ENCODE assay signal across 18 cellular contexts in the genomic region with DNA sequence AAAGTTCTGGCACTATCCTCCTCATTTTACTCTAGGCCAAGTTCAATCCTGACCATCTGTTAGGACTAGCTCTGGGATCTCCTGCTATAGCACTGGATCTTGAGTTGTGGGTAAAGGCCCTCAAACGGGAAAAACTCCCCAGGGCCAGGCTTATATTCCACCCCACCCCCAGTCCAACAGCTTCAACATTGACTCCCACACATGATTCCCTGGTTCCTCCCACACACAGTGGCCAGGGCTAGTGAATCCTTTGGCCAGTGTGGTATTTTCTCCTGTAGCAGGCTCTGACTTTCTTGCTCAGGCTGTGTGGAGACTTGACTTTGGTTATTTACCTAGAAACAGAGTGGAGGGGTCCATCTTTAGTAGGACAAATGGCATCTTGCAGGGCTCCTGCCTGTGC.
"Had no signal": no experiment of that assay in that cellular context is flagged by ENCODE, and none has a peak within 500 bp of the region (broad histone marks: within the 10 kb centered on the region; RNA-seq: fewer than 3 reads in every experiment).

No MANE protein-coding gene starts in this region.

- H3K27me3 Mint-ChIP-seq: stimulated activated naive CD8-positive, alpha-beta T cell treated with anti-CD3 and anti-CD28 coated beads, Interleukin-15, amount 100 ng/mL, for 72 hours had no signal

- H3K9me3 Mint-ChIP-seq: immature natural killer cell; nephron progenitor cell; stimulated activated naive CD8-positive, alpha-beta T cell treated with anti-CD3 and anti-CD28 coated beads, Interleukin-15, amount 100 ng/mL, for 72 hours had no signal

- H3K27ac ChIP-seq: adrenal gland, epithelial cell of prostate, ovary, sigmoid colon had no signal

- H3K4me3 Mint-ChIP-seq: immature natural killer cell; nephron progenitor cell; stimulated activated naive CD8-positive, alpha-beta T cell treated with anti-CD3 and anti-CD28 coated beads, Interleukin-15, amount 100 ng/mL, for 72 hours had no signal

- FAIRE-seq: colon, frontal cortex had no signal

- H3K27me3 ChIP-seq: adrenal gland, ovary, sigmoid colon had no signal

- H3K27ac Mint-ChIP-seq: nephron progenitor cell; stimulated activated naive CD8-positive, alpha-beta T cell treated with anti-CD3 and anti-CD28 coated beads, Interleukin-15, amount 100 ng/mL, for 72 hours had no signal

- ATAC-seq: activated CD4-positive, CD25-positive, alpha-beta regulatory T cell treated with anti-CD3 and anti-CD28 coated beads, Interleukin-2, amount 50 U/mL, for 24 hours; stimulated activated naive CD8-positive, alpha-beta T cell treated with anti-CD3 and anti-CD28 coated beads, Interleukin-15, amount 100 ng/mL, for 72 hours had no signal

- H3K4me1 Mint-ChIP-seq: immature natural killer cell; stimulated activated naive CD8-positive, alpha-beta T cell treated with anti-CD3 and anti-CD28 coated beads, Interleukin-15, amount 100 ng/mL, for 72 hours had no signal

- H3K36me3 ChIP-seq: adrenal gland, ovary, sigmoid colon had no signal

- H3K4me3 ChIP-seq: adrenal gland, ovary, sigmoid colon had no signal

- DNase-seq: activated CD4-positive, alpha-beta T cell treated with anti-CD3 and anti-CD28 coated beads, Interleukin-2, amount 50 U/mL, for 1 hour; activated naive CD4-positive, alpha-beta T cell treated with anti-CD3 and anti-CD28 coated beads, Interleukin-2, amount 50 U/mL, for 16 hours; activated T-cell treated with anti-CD3 and anti-CD28 coated beads, Interleukin-2, amount 50 U/mL, for 1 hour; adrenal gland; caudate nucleus; head of caudate nucleus; immature natural killer cell; mesendoderm; nephron progenitor cell; ovary; sigmoid colon; stimulated activated CD4-positive, alpha-beta T cell treated with anti-CD3 and anti-CD28 coated beads, Interleukin-1b, Interleukin-23, amount 100 ng/mL, for 48 hours; stimulated activated naive CD8-positive, alpha-beta T cell treated with anti-CD3 and anti-CD28 coated beads, Interleukin-15, amount 100 ng/mL, for 72 hours; T-helper 9 cell had no signal

- H3K9me3 ChIP-seq: adrenal gland, ovary, sigmoid colon had no signal

- H3K36me3 Mint-ChIP-seq: immature natural killer cell had no signal
